In the genomic region with DNA sequence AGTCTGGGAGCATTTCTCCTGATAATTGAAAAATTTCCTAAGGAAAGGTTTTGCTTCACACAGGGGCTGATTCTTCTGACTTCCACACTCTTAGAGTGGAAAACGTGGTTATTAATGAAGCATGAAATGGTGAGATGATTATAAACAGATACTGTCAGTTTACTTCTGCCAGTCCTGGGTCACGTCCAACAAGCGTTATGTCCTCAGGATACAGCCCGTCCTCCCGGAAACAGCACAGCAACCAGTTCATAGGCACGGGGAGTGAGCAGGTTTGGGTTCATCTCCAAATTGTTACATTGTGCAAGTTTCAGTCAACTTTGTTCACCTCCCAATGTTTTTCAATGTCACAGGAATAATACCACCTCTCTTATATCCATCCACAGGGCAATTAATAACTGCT, we compare ENCODE assay signal across 16 cellular contexts.
A peak's percentile ranks its signal among the peaks of the same experiment; 100 is the strongest.
DNase-seq lines count a peak whose midpoint lies in the region; ATAC-seq and TF ChIP-seq lines count a peak whose summit lies in the region.
"Had no signal": no experiment of that assay in that cellular context is flagged by ENCODE, and none has a peak within 500 bp of the region (broad histone marks: within the 10 kb centered on the region; RNA-seq: fewer than 3 reads in every experiment).

No MANE protein-coding gene starts in this region.

- no peaks in the 10 kb centered on the region for H3K27me3 Mint-ChIP-seq in T-helper 2 cell treated with Interferon-gamma antibody and Interleukin-4, amounts not matched to agents 5 μg/mL and 100 μg/mL, for 36 hours (ENCODE audit: low read depth)

- WGBS in thyroid gland, 2 donors, result 19 to 34% methylated on average over 6 of the region's 6 CpGs

- no peaks in the 10 kb centered on the region for H3K9me3 Mint-ChIP-seq in T-helper 2 cell treated with Interferon-gamma antibody and Interleukin-4, amounts not matched to agents 5 μg/mL and 100 μg/mL, for 36 hours

- H3K36me3 Mint-ChIP-seq in T-helper 2 cell treated with Interferon-gamma antibody and Interleukin-4, amounts not matched to agents 5 μg/mL and 100 μg/mL, for 36 hours (ENCODE audit: low read depth), result no peaks in the 10 kb centered on the region

- H3K4me1 ChIP-seq in thyroid gland, result peaks cover 28 to 38% of the 10 kb centered on the region in 2 donors

- H3K9me3 ChIP-seq in SK-N-MC (ENCODE audit: low read depth, low read length) (no peaks in the 10 kb centered on the region), thyroid gland (no peaks in the 10 kb centered on the region)

- H3K27me3 ChIP-seq in thyroid gland, result no peaks in the 10 kb centered on the region

- H3K4me3 ChIP-seq in SK-N-MC, result peak overlapping the region; percentile 58
- no peak overlapping the region for H3K4me3 ChIP-seq in thyroid gland (replicated peaks in 1 of 3)

- no peak overlapping the region for H3K4me3 Mint-ChIP-seq in T-helper 2 cell treated with Interferon-gamma antibody and Interleukin-4, amounts not matched to agents 5 μg/mL and 100 μg/mL, for 36 hours

- intact Hi-C loops in thyroid gland (cut with DNase I), result no loop called here

- no peak overlapping the region for H3K27ac Mint-ChIP-seq in T-helper 2 cell treated with Interferon-gamma antibody and Interleukin-4, amounts not matched to agents 5 μg/mL and 100 μg/mL, for 36 hours

- no peak for TF ChIP-seq CTCF in thyroid gland (IDR thresholded peaks at IDR 0.05)

- no peak for ATAC-seq in activated CD4-positive, CD25-positive, alpha-beta regulatory T cell treated with anti-CD3 and anti-CD28 coated beads, Interleukin-2, amount 50 U/mL, for 24 hours
- ATAC-seq: PC-3 had no signal

- H3K4me1 Mint-ChIP-seq in T-helper 2 cell treated with Interferon-gamma antibody and Interleukin-4, amounts not matched to agents 5 μg/mL and 100 μg/mL, for 36 hours (ENCODE audit: low read depth), result no peaks in the 10 kb centered on the region

- H3K36me3 ChIP-seq in SK-N-MC (ENCODE audit: insufficient read depth, low read length) (no peaks in the 10 kb centered on the region), thyroid gland (no peaks in the 10 kb centered on the region)

- peak; percentile 12 for DNase-seq in NCI-H2029 (lab: John Stamatoyannopoulos, UW)
- no peak for DNase-seq in NCI-H2029 treated with DMSO at 0.1 percent for 48 hours (lab: John Stamatoyannopoulos, UW)
- no peak for DNase-seq in SK-N-MC (ENCODE audit: low read depth, low spot score)
- DNase-seq in fibroblast of gingiva (ENCODE audit: low read depth), result peak; percentile 26
- peak; percentile 16 to 32 for DNase-seq in thyroid gland
- no peak for DNase-seq in germinal center (ENCODE audit: low spot score)
- no peak for DNase-seq in T-helper 2 cell treated with Interferon-gamma antibody and Interleukin-4, amounts not matched to agents 5 μg/mL and 100 μg/mL, for 36 hours (ENCODE audit: low spot score)
- DNase-seq: 8988T, C1 segment of cervical spinal cord, Kasumi-1, MV-4-11, NCI-H1436, NCI-H226, NCI-H526 treated with DMSO at 0.1 percent for 48 hours, PC-3 had no signal

- no peak overlapping the region for H3K9ac ChIP-seq in SK-N-MC (ENCODE audit: insufficient read length)

- H3K27ac ChIP-seq in SK-N-MC (no peak overlapping the region), thyroid gland (no peak overlapping the region)

- no peak for TF ChIP-seq POLR2A in thyroid gland (IDR thresholded peaks at IDR 0.05)

Comparison
In these comparisons a context has a peak if more than half of its experiments do, and no peak if none do; other contexts are left out.
1. DNase-seq: peak in NCI-H2029 (single experiment), fibroblast of gingiva (single experiment) and thyroid gland (2 of 2); none in NCI-H2029 treated with DMSO at 0.1 percent for 48 hours (single experiment), SK-N-MC (single experiment), germinal center (single experiment) and T-helper 2 cell treated with Interferon-gamma antibody and Interleukin-4, amounts not matched to agents 5 μg/mL and 100 μg/mL, for 36 hours (single experiment).